Comparison of ENCODE assay signal across 10 cellular contexts in the genomic region with DNA sequence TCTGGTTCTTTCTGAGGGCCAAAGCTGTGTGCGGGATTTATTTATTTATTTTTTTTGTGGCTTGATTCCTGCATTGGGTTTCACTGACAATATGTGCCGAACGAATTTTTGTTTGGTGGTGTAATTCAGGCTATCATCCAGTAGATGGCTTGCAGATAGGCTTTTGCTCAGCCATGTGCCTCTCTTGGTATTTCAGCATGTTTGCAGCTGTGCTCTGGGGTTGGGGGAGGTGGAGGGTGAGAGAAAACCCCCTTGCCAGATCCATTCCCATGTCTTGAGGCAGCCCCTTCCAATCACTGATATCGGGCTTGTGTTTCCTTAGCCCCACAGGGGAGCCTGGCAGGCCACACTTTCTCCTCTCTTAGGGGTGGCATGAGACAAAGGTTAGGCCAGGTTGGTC.
A peak's percentile ranks its signal among the peaks of the same experiment; 100 is the strongest.
DNase-seq lines count a peak whose midpoint lies in the region; ATAC-seq and TF ChIP-seq lines count a peak whose summit lies in the region.
"Had no signal": no experiment of that assay in that cellular context is flagged by ENCODE, and none has a peak within 500 bp of the region (broad histone marks: within the 10 kb centered on the region; RNA-seq: fewer than 3 reads in every experiment).

No MANE protein-coding gene starts in this region.

- H3K4me3 ChIP-seq in right lobe of liver, result no peak overlapping the region

- no peak overlapping the region for H3K27ac ChIP-seq in VCaP
- no peak overlapping the region for H3K27ac ChIP-seq in right lobe of liver
- H3K27ac ChIP-seq: neutrophil had no signal

- 54% methylated on average over 4 of the region's 4 CpGs for WGBS in right lobe of liver (ENCODE audit: insufficient coverage, low coverage, low lambda C conversion rate, missing lambda C conversion rate)

- H3K4me1 ChIP-seq in right lobe of liver, result no peaks in the 10 kb centered on the region

- peak; percentile 56 for ATAC-seq in HG03432 (IDR thresholded peaks at IDR 0.05; ENCODE audit: unreplicated experiment)
- ATAC-seq in right lobe of liver, result peak in 1 of 4 donors; percentile 25
- ATAC-seq in GM21381 (IDR thresholded peaks at IDR 0.05; ENCODE audit: unreplicated experiment), result no peak
- ATAC-seq: activated T-helper 17 cell treated with anti-CD3 and anti-CD28 coated beads, Interleukin-2, amount 50 U/mL, for 72 hours had no signal

- no peaks in the 10 kb centered on the region for H3K36me3 ChIP-seq in right lobe of liver
- H3K36me3 ChIP-seq: neutrophil had no signal

- no peaks in the 10 kb centered on the region for H3K27me3 ChIP-seq in right lobe of liver
- H3K27me3 ChIP-seq: neutrophil had no signal

- H3K9me3 ChIP-seq in right lobe of liver, result peaks cover 0 to 4% (median 0%) of the 10 kb centered on the region in 4 donors
- H3K9me3 ChIP-seq: neutrophil had no signal

- TF ChIP-seq CTCF in VCaP (conservative IDR thresholded peaks at IDR 0.05) (peak; percentile 81), right lobe of liver (IDR thresholded peaks at IDR 0.05) (peak; percentile 14 to 26 (median 20))

- DNase-seq in EL, result peak; percentile 31
- no peak for DNase-seq in right lobe of liver
- DNase-seq in NCI-H2227 (lab: John Stamatoyannopoulos, UW; ENCODE audit: unreplicated experiment), result no peak
- no peak for DNase-seq in NCI-H187 (lab: John Stamatoyannopoulos, UW)
- no peak for DNase-seq in activated CD4-positive, alpha-beta T cell treated with anti-CD3 and anti-CD28 coated beads, Interleukin-2, amount 50 U/mL, for 1 hour

- TF ChIP-seq POLR2A in right lobe of liver (IDR thresholded peaks at IDR 0.05), result no peak

- intact Hi-C loops in right lobe of liver (cut with DNase I), result no loop called here
